Comparison of ENCODE assay signal across 19 cellular contexts in genomic region chr5:9344751-9345240, GRCh38.
"Had no signal": no experiment of that assay in that cellular context is flagged by ENCODE, and none has a peak within 500 bp of the region (broad histone marks: within the 10 kb centered on the region; RNA-seq: fewer than 3 reads in every experiment).

No MANE protein-coding gene starts in this region.

- H3K9me3 ChIP-seq: body of pancreas, esophagus squamous epithelium, mucosa of descending colon, transverse colon had no signal

- H3K4me1 Mint-ChIP-seq: activated naive CD8-positive, alpha-beta T cell treated with anti-CD3 and anti-CD28 coated beads, Interleukin-2, amount 10 ng/mL, durations not matched to agents 7 days and 5 days; memory B cell; naive B cell; neural crest cell had no signal

- H3K4me3 Mint-ChIP-seq: activated naive CD8-positive, alpha-beta T cell treated with anti-CD3 and anti-CD28 coated beads, Interleukin-2, amount 10 ng/mL, durations not matched to agents 7 days and 5 days; effector memory CD8-positive, alpha-beta T cell; memory B cell; naive B cell; neural crest cell; stimulated activated naive CD8-positive, alpha-beta T cell treated with anti-CD3 and anti-CD28 coated beads, Interleukin-15, Interleukin-2, amounts not matched to agents 100 ng/mL and 50 ng/mL, for 24 hours had no signal

- DNase-seq: activated CD4-positive, alpha-beta T cell treated with anti-CD3 and anti-CD28 coated beads, Interleukin-2, amount 50 U/mL, for 4 hours; activated naive CD4-positive, alpha-beta T cell treated with Interleukin-2 at 50 U/mL for 16 hours; activated naive CD8-positive, alpha-beta T cell treated with anti-CD3 and anti-CD28 coated beads, Interleukin-2, amount 10 ng/mL, durations not matched to agents 7 days and 5 days; activated T-cell treated with anti-CD3 and anti-CD28 coated beads for 4 hours; amygdala; body of pancreas; dermis blood vessel endothelial cell; effector memory CD8-positive, alpha-beta T cell; esophagus squamous epithelium; heart right ventricle; mucosa of descending colon; naive B cell; right cardiac atrium; transverse colon had no signal

- H3K27me3 ChIP-seq: body of pancreas, esophagus squamous epithelium, heart right ventricle, transverse colon had no signal

- H3K36me3 Mint-ChIP-seq: activated naive CD8-positive, alpha-beta T cell treated with anti-CD3 and anti-CD28 coated beads, Interleukin-2, amount 10 ng/mL, durations not matched to agents 7 days and 5 days; memory B cell; naive B cell had no signal

- H3K4me3 ChIP-seq: body of pancreas, esophagus squamous epithelium, heart right ventricle, mucosa of descending colon, skin epidermis, transverse colon had no signal

- H3K27me3 Mint-ChIP-seq: activated naive CD8-positive, alpha-beta T cell treated with anti-CD3 and anti-CD28 coated beads, Interleukin-2, amount 10 ng/mL, durations not matched to agents 7 days and 5 days; effector memory CD8-positive, alpha-beta T cell; memory B cell; naive B cell; stimulated activated naive CD8-positive, alpha-beta T cell treated with anti-CD3 and anti-CD28 coated beads, Interleukin-15, Interleukin-2, amounts not matched to agents 100 ng/mL and 50 ng/mL, for 24 hours had no signal

- ATAC-seq: body of pancreas; effector memory CD8-positive, alpha-beta T cell; heart right ventricle; mucosa of descending colon; right cardiac atrium had no signal

- H3K27ac ChIP-seq: body of pancreas, esophagus squamous epithelium, heart right ventricle, skin epidermis, transverse colon had no signal

- H3K9me3 Mint-ChIP-seq: effector memory CD8-positive, alpha-beta T cell; memory B cell; neural crest cell; stimulated activated naive CD8-positive, alpha-beta T cell treated with anti-CD3 and anti-CD28 coated beads, Interleukin-15, Interleukin-2, amounts not matched to agents 100 ng/mL and 50 ng/mL, for 24 hours had no signal

- H3K27ac Mint-ChIP-seq: activated naive CD8-positive, alpha-beta T cell treated with anti-CD3 and anti-CD28 coated beads, Interleukin-2, amount 10 ng/mL, durations not matched to agents 7 days and 5 days; effector memory CD8-positive, alpha-beta T cell; memory B cell; naive B cell; progenitor cell of endocrine pancreas; stimulated activated naive CD8-positive, alpha-beta T cell treated with anti-CD3 and anti-CD28 coated beads, Interleukin-15, Interleukin-2, amounts not matched to agents 100 ng/mL and 50 ng/mL, for 24 hours had no signal

- H3K36me3 ChIP-seq: esophagus squamous epithelium, heart right ventricle, transverse colon had no signal
